Comparison of ENCODE assay signal across 1 cellular context in genomic region chr2:73987948-73988700, GRCh38.
TF ChIP-seq lines count a peak whose summit lies in the region.

No MANE protein-coding gene starts in this region.

TF ChIP-seq in SK-N-SH, 30 proteins besides CTCF, POLR2A, EP300 and RAD21 (continued from another document):
- TF ChIP-seq PBX3 (IDR thresholded peaks at IDR 0.05), result no peak
- no peak for TF ChIP-seq RFX5 (IDR thresholded peaks at IDR 0.05; ENCODE audit: low read length)
- TF ChIP-seq YY1 (IDR thresholded peaks at IDR 0.05; ENCODE audit: low read depth), result no peak
- TF ChIP-seq NFIC (IDR thresholded peaks at IDR 0.05; ENCODE audit: borderline replicate concordance), result no peak
- no peak for TF ChIP-seq SIN3A (IDR thresholded peaks at IDR 0.05; ENCODE audit: borderline replicate concordance, low read depth, low read length)
- TF ChIP-seq REST (IDR thresholded peaks at IDR 0.05; ENCODE audit: low read depth, low read length), result no peak
- no peak for TF ChIP-seq TAF1 (IDR thresholded peaks at IDR 0.05; ENCODE audit: borderline replicate concordance, low read depth, low read length)
- TF ChIP-seq TCF12 (IDR thresholded peaks at IDR 0.05), result no peak
